10 cellular contexts compared by ENCODE assay signal in the genomic region with DNA sequence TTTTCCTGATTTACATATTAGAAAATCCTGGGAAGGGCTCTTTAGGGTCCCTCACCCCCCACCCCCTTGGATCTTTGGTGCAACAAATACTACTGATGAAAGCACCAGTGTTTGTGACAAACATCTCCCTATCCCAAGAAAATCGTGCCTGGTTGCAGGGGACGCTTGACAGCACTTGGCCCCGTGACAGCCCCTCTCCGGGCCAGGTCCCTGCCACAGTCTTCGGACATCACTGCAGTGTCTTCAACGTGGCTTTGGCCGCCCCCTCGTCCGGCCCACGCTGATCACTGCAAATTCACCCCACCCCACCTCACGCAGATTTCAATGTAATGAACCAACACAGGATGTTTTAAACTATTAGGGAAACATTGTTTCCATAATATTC. TPM values are rescaled to one million over a fixed set of nuclear protein-coding genes. Genes with fewer than 3 reads are reported as not detected.
DNase-seq lines count a peak whose midpoint lies in the region; ATAC-seq, FAIRE-seq and TF ChIP-seq lines count a peak whose summit lies in the region.
"Had no signal": no experiment of that assay in that cellular context is flagged by ENCODE, and none has a peak within 500 bp of the region (broad histone marks: within the 10 kb centered on the region; RNA-seq: fewer than 3 reads in every experiment).

No MANE protein-coding gene starts in this region.

- H3K36me3 Mint-ChIP-seq in chondrocyte (ENCODE audit: low read depth) (peaks cover 6% of the 10 kb centered on the region), natural killer cell (no peaks in the 10 kb centered on the region)

- H3K27ac Mint-ChIP-seq in chondrocyte (ENCODE audit: unreplicated experiment) (peak overlapping the region; percentile 71), natural killer cell (peak overlapping the region; percentile 90 to 97)

- H3K4me1 Mint-ChIP-seq in chondrocyte (ENCODE audit: low read depth) (peaks cover 76% of the 10 kb centered on the region), natural killer cell (peaks cover 62 to 75% of the 10 kb centered on the region in 2 donors)

- no peak overlapping the region for H3K27ac ChIP-seq in testis

- TF ChIP-seq CTCF in AG10803 (conservative IDR thresholded peaks at IDR 0.05; ENCODE audit: low read length) (no peak), chondrocyte (IDR thresholded peaks at IDR 0.05) (no peak), natural killer cell (IDR thresholded peaks at IDR 0.05) (no peak), testis (IDR thresholded peaks at IDR 0.05) (no peak)

- intact Hi-C loops in natural killer cell (cut with micrococcal nuclease) (loop anchor here (10.0 kb wide), 1 partner anchor 269 kb away; the partner anchor contains the start of gene ZNF831), testis (cut with DNase I; ENCODE audit: low total_unique reads) (no loop called here)

- peak; percentile 71 for FAIRE-seq in HTR-8/SVneo (lab: Jason Lieb, UNC)

- WGBS in testis, 2 donors: 33 to 40% methylated on average over 11 of the region's 11 CpGs

- H3K9me3 ChIP-seq in testis: no peaks in the 10 kb centered on the region

- peaks cover 44% of the 10 kb centered on the region for H3K4me1 ChIP-seq in testis

- H3K4me3 ChIP-seq in AG10803 (ENCODE audit: low read length): peak overlapping the region; percentile 77
- H3K4me3 ChIP-seq in testis: no peak overlapping the region

- ATAC-seq in natural killer cell (no peak), GM21825 (IDR thresholded peaks at IDR 0.05; ENCODE audit: unreplicated experiment) (no peak), GM18511 (IDR thresholded peaks at IDR 0.05; ENCODE audit: unreplicated experiment) (no peak)

- H3K4me3 Mint-ChIP-seq in chondrocyte (ENCODE audit: unreplicated experiment) (peak overlapping the region; percentile 17), natural killer cell (no peak overlapping the region)

- TF ChIP-seq POLR2A in testis (IDR thresholded peaks at IDR 0.05): no peak

- no peaks in the 10 kb centered on the region for H3K9me3 Mint-ChIP-seq in chondrocyte (ENCODE audit: low read depth)
- no peaks in the 10 kb centered on the region for H3K9me3 Mint-ChIP-seq in natural killer cell

- DNase-seq in AG10803 (ENCODE audit: low read depth) (no peak), HTR-8/SVneo (ENCODE audit: insufficient read length, low spot score) (no peak), chondrocyte (ENCODE audit: low spot score) (no peak), natural killer cell (no peak), testis (no peak)
- DNase-seq in stimulated activated CD4-positive, alpha-beta T cell treated with anti-CD3 and anti-CD28 coated beads, Interleukin-2, amount 100 ng/mL, for 48 hours: no peak
- DNase-seq: EL, NCI-H2227 treated with DMSO at 0.1 percent for 48 hours had no signal

- no peaks in the 10 kb centered on the region for H3K36me3 ChIP-seq in testis (ENCODE audit: low read depth, missing control alignments)

- H3K27me3 ChIP-seq in testis: no peaks in the 10 kb centered on the region

- no peaks in the 10 kb centered on the region for H3K27me3 Mint-ChIP-seq in chondrocyte (ENCODE audit: low read depth)
- H3K27me3 Mint-ChIP-seq in natural killer cell (ENCODE audit: low read depth in 2 of 2): no peaks in the 10 kb centered on the region

RNA-seq across cellular contexts. Expression of gene GNAS, which starts 43.3 kb away (rescaled TPM):
- 1,127 to 1,393 TPM (median 1,374 TPM) in 3 replicates for total RNA-seq in chondrocyte
- 100 to 1,000 TPM; 530 to 823 (median 582) TPM for total RNA-seq in natural killer cell
- 100 to 1,000 TPM; 880 to 885 TPM for total RNA-seq in testis
- polyA plus RNA-seq in testis (ENCODE audit: insufficient read depth, low read depth, low replicate concordance): 716 TPM

RNA-seq across cellular contexts. Expression of gene GNAS-AS1, which starts 45.1 kb away (rescaled TPM):
- 1.1 to 2.7 TPM (median 1.7 TPM) in 3 replicates for total RNA-seq in chondrocyte
- under 1 TPM in 2 of 3 donors, not detected in 1; 0.60 to 0.66 TPM for total RNA-seq in natural killer cell
- total RNA-seq in testis: 1 to 10 TPM; 3.5 to 4.4 TPM
- polyA plus RNA-seq in testis (ENCODE audit: insufficient read depth, low read depth, low replicate concordance): 1.1 TPM
